ENCODE assay signal across 10 cellular contexts in the genomic region with DNA sequence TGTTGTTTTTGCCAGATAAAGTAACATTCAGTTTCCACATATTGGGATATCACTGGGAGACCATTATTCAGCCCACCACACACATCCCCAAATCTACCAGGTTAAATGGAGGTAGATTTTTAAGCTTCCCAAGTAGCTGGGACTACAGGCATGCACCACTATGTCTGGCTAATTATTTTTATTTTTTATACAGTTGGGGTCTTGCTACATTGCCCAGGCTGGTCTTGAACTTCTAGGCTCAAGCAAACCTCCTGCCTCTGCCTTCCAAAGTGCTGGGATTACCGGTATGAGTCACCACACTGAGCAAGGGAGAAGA.
DNase-seq lines count a peak whose midpoint lies in the region; ATAC-seq and TF ChIP-seq lines count a peak whose summit lies in the region.
"Had no signal": no experiment of that assay in that cellular context is flagged by ENCODE, and none has a peak within 500 bp of the region (broad histone marks: within the 10 kb centered on the region; RNA-seq: fewer than 3 reads in every experiment).

No MANE protein-coding gene starts in this region.

- dilution Hi-C loops in IMR-90 (cut with HindIII; ENCODE audit: low sequenced_read_pairs, unreplicated experiment), result loop anchor here (25.0 kb wide), 1 partner anchor 134 kb away; no protein-coding TSS in a partner anchor

- peak overlapping the region; percentile 65; the same call in 1 of the 2 replicates for H4K91ac ChIP-seq in IMR-90 (ENCODE audit: insufficient read depth, low read depth, low read length)

- peak overlapping the region; percentile 32; the same call in 1 of the 2 replicates for H4K5ac ChIP-seq in IMR-90 (ENCODE audit: low read depth, low read length)

- H3K27me3 ChIP-seq in IMR-90 (ENCODE audit: control insufficient read depth, insufficient read depth, low read length) (no peaks in the 10 kb centered on the region), right cardiac atrium (ENCODE audit: control insufficient read depth, insufficient read depth) (no peaks in the 10 kb centered on the region), Karpas-422 (ENCODE audit: low read length) (no peaks in the 10 kb centered on the region), H7 (ENCODE audit: control insufficient read depth, insufficient read depth, low read length) (no peaks in the 10 kb centered on the region)

- peak overlapping the region; percentile 82; the same call in 1 of the 2 replicates for H2AK5ac ChIP-seq in IMR-90 (ENCODE audit: low read depth, low read length)

- TF ChIP-seq CTCF in IMR-90 (conservative IDR thresholded peaks at IDR 0.05; ENCODE audit: low read depth, low read length), result no peak

- H3K4me3 Mint-ChIP-seq in activated T-helper 1 cell treated with anti-CD3 and anti-CD28 coated beads, Interleukin-12 subunit alpha, Interleukin-12 subunit beta, Interleukin-2, Interleukin-4 antibody, amounts not matched to agents 30 ng/mL and 10 ng/mL and 1 ng/mL, durations not matched to agents 14 hours and 24 hours and 36 hours, result no peak overlapping the region
- H3K4me3 Mint-ChIP-seq in stimulated activated memory B cell treated with anti-CD40 and anti-IgM and Interleukin-4, amounts not matched to agents 10 μg/mL and 1 μg/mL and 100 μg/mL, for 72 hours, result no peak overlapping the region

- H2AFZ ChIP-seq in IMR-90 (replicated peaks; ENCODE audit: low read length, poor library complexity) (no peak overlapping the region), Karpas-422 (ENCODE audit: low read length) (no peak overlapping the region)

- POLR2A ChIA-PET in IMR-90 (lab: Charles Lee; ENCODE audit: unreplicated experiment), result interaction anchor here (0.9 to 1.4 kb wide), 4 partner anchors 16 to 166 kb away, joined by 3 to 16 read pairs (median 7); no protein-coding TSS in a partner anchor

- H3K9ac ChIP-seq in IMR-90 (ENCODE audit: low read depth, low read length) (no peak overlapping the region), Karpas-422 (ENCODE audit: low read length) (no peak overlapping the region)

- H3K9me1 ChIP-seq in IMR-90 (ENCODE audit: insufficient read depth, low read length), result no peaks in the 10 kb centered on the region

- H3K14ac ChIP-seq in IMR-90 (replicated peaks; ENCODE audit: low read depth, low read length), result peak overlapping the region; percentile 61

- intact Hi-C loops in IMR-90 (cut with micrococcal nuclease) (loop anchor here (10.0 kb wide), 1 partner anchor 191 kb away; no protein-coding TSS in a partner anchor), right cardiac atrium (cut with DNase I) (loop anchor here in 3 of 4 donors (10.0 kb wide), 3 partner anchors 121 to 221 kb away; no protein-coding TSS in a partner anchor)
- intact Hi-C loops in activated T-helper 1 cell treated with anti-CD3 and anti-CD28 coated beads, Interleukin-12 subunit alpha, Interleukin-12 subunit beta, Interleukin-2, Interleukin-4 antibody, amounts not matched to agents 30 ng/mL and 10 ng/mL and 1 ng/mL, durations not matched to agents 14 hours and 24 hours and 36 hours (cut with micrococcal nuclease), result loop anchor here (2.0 to 10.0 kb wide), 3 partner anchors 217 to 1329 kb away; a partner anchor contains a TSS

- H3K9me3 Mint-ChIP-seq in activated T-helper 1 cell treated with anti-CD3 and anti-CD28 coated beads, Interleukin-12 subunit alpha, Interleukin-12 subunit beta, Interleukin-2, Interleukin-4 antibody, amounts not matched to agents 30 ng/mL and 10 ng/mL and 1 ng/mL, durations not matched to agents 14 hours and 24 hours and 36 hours, result peaks cover 3% of the 10 kb centered on the region
- peaks cover 3% of the 10 kb centered on the region for H3K9me3 Mint-ChIP-seq in stimulated activated memory B cell treated with anti-CD40 and anti-IgM and Interleukin-4, amounts not matched to agents 10 μg/mL and 1 μg/mL and 100 μg/mL, for 72 hours

- H3K23ac ChIP-seq in IMR-90 (ENCODE audit: low read depth, low read length), result peak overlapping the region; percentile 67; the same call in 1 of the 2 replicates

- H3K4me1 ChIP-seq in IMR-90 (ENCODE audit: control insufficient read depth, insufficient read depth, low read length), result peaks cover 15% of the 10 kb centered on the region
- peaks cover 5% of the 10 kb centered on the region for H3K4me1 ChIP-seq in right cardiac atrium (ENCODE audit: control insufficient read depth, insufficient read depth, low read length)
- peaks cover 9% of the 10 kb centered on the region for H3K4me1 ChIP-seq in Karpas-422 (ENCODE audit: low read length)

- peak overlapping the region; percentile 99 for H2BK5ac ChIP-seq in IMR-90 (ENCODE audit: low read depth, low read length, poor library complexity, severe bottlenecking)

- peak overlapping the region; percentile 26; the same call in 1 of the 2 replicates for H3K27ac ChIP-seq in IMR-90 (ENCODE audit: insufficient read depth, low read length)
- H3K27ac ChIP-seq in right cardiac atrium (ENCODE audit: low read length), result peak overlapping the region; percentile 92
- no peak overlapping the region for H3K27ac ChIP-seq in Karpas-422 (ENCODE audit: low read length)

- ATAC-seq in IMR-90 (ENCODE audit: low read depth) (no peak), right cardiac atrium (no peak), HG02938 (IDR thresholded peaks at IDR 0.05; ENCODE audit: unreplicated experiment) (no peak)
- no peak for ATAC-seq in stimulated activated memory B cell treated with anti-CD40 and anti-IgM and Interleukin-4, amounts not matched to agents 10 μg/mL and 1 μg/mL and 100 μg/mL, for 72 hours

- H3K79me1 ChIP-seq in IMR-90 (ENCODE audit: low read depth in 1 of 2, low read length in 2 of 2), result peaks cover 9 to 22% of the 10 kb centered on the region in 2 experiments; a peak in 3 of 4 replicates

- H3K18ac ChIP-seq in IMR-90 (ENCODE audit: low read depth, low read length), result peak overlapping the region; percentile 71

- DNase-seq in IMR-90, result no peak
- DNase-seq in activated T-helper 1 cell treated with anti-CD3 and anti-CD28 coated beads, Interleukin-12 subunit alpha, Interleukin-12 subunit beta, Interleukin-2, Interleukin-4 antibody, amounts not matched to agents 30 ng/mL and 10 ng/mL and 1 ng/mL, durations not matched to agents 14 hours and 24 hours and 36 hours (ENCODE audit: low spot score), result no peak
- no peak for DNase-seq in right cardiac atrium
- no peak for DNase-seq in Karpas-422
- DNase-seq in pons (ENCODE audit: low spot score), result no peak
- no peak for DNase-seq in H7
- DNase-seq: activated gamma-delta T cell treated with Interleukin-2 at 50 U/mL for 16 hours, NCI-H446 had no signal

- CTCF ChIA-PET in IMR-90 (lab: Yijun Ruan, JAX), result interaction anchor here (0.7 kb wide), 1 partner anchor 120 kb away, joined by 4 read pairs; no protein-coding TSS in a partner anchor

- no peak for TF ChIP-seq RAD21 in IMR-90 (IDR thresholded peaks at IDR 0.05; ENCODE audit: low read length)

- no CpG with 5 or more reads among the region's 1 CpG for WGBS in IMR-90 (ENCODE audit: extremely low coverage in 2 of 2, insufficient read length in 1 of 2), 2 experiments
- 60% methylated on average over 1 of the region's 1 CpG for WGBS in right cardiac atrium

- H4K20me1 ChIP-seq in IMR-90 (ENCODE audit: insufficient read depth, low read length) (no peaks in the 10 kb centered on the region), Karpas-422 (ENCODE audit: insufficient read depth, low read depth, low read length) (no peaks in the 10 kb centered on the region)

- no peak overlapping the region for H2AK9ac ChIP-seq in IMR-90 (replicated peaks; ENCODE audit: low read depth, low read length, poor library complexity)

- H3K9me3 ChIP-seq in IMR-90 (ENCODE audit: control insufficient read depth, insufficient read depth, low read length), result no peaks in the 10 kb centered on the region
- H3K9me3 ChIP-seq in right cardiac atrium (ENCODE audit: control insufficient read depth, low read length), result no peaks in the 10 kb centered on the region
- H3K9me3 ChIP-seq in Karpas-422 (ENCODE audit: low read length), result no peaks in the 10 kb centered on the region

- H3K36me3 ChIP-seq in IMR-90 (ENCODE audit: control insufficient read depth, insufficient read depth, low read length) (no peaks in the 10 kb centered on the region), Karpas-422 (ENCODE audit: insufficient read depth, low read length) (no peaks in the 10 kb centered on the region), H7 (replicated peaks; ENCODE audit: control insufficient read depth, insufficient read depth, low read length) (no peaks in the 10 kb centered on the region)

- H3K79me2 ChIP-seq in Karpas-422 (ENCODE audit: low read length), result no peaks in the 10 kb centered on the region

- TF ChIP-seq POLR2A in IMR-90 (IDR thresholded peaks at IDR 0.05; ENCODE audit: low read depth, low read length), result no peak

- in situ Hi-C loops in IMR-90 (cut with MboI; ENCODE audit: low sequenced_read_pairs), result loop anchor here (5.0 to 25.0 kb wide), 2 partner anchors 109 to 1816 kb away; a partner anchor contains a TSS

- no peaks in the 10 kb centered on the region for H3K9me2 ChIP-seq in Karpas-422 (replicated peaks; ENCODE audit: insufficient read depth, low read length)

- no peak overlapping the region for H3K4me3 ChIP-seq in IMR-90 (ENCODE audit: insufficient read depth, low read depth, low read length)
- H3K4me3 ChIP-seq in right cardiac atrium (ENCODE audit: low read length), result no peak overlapping the region
- no peak overlapping the region for H3K4me3 ChIP-seq in Karpas-422 (ENCODE audit: low read length)
- no peak overlapping the region for H3K4me3 ChIP-seq in H7 (ENCODE audit: insufficient read depth, low read depth, low read length)

- H3K4me1 Mint-ChIP-seq in activated T-helper 1 cell treated with anti-CD3 and anti-CD28 coated beads, Interleukin-12 subunit alpha, Interleukin-12 subunit beta, Interleukin-2, Interleukin-4 antibody, amounts not matched to agents 30 ng/mL and 10 ng/mL and 1 ng/mL, durations not matched to agents 14 hours and 24 hours and 36 hours (ENCODE audit: low read depth), result peaks cover 45% of the 10 kb centered on the region
- peaks cover 17% of the 10 kb centered on the region for H3K4me1 Mint-ChIP-seq in stimulated activated memory B cell treated with anti-CD40 and anti-IgM and Interleukin-4, amounts not matched to agents 10 μg/mL and 1 μg/mL and 100 μg/mL, for 72 hours

- H2BK15ac ChIP-seq in IMR-90 (ENCODE audit: low read depth, low read length), result peak overlapping the region; percentile 89

- peak overlapping the region; percentile 96 for H2BK20ac ChIP-seq in IMR-90 (ENCODE audit: low read depth, low read length)

- H4K8ac ChIP-seq in IMR-90 (ENCODE audit: low read depth in 2 of 2, low read length in 2 of 2), result peak overlapping the region; percentile 85 to 91; a peak in 3 of 4 replicates

- peak overlapping the region; percentile 87 for H2BK120ac ChIP-seq in IMR-90 (ENCODE audit: low read depth, low read length)

- H3K27me3 Mint-ChIP-seq in activated T-helper 1 cell treated with anti-CD3 and anti-CD28 coated beads, Interleukin-12 subunit alpha, Interleukin-12 subunit beta, Interleukin-2, Interleukin-4 antibody, amounts not matched to agents 30 ng/mL and 10 ng/mL and 1 ng/mL, durations not matched to agents 14 hours and 24 hours and 36 hours (ENCODE audit: insufficient read depth), result no peaks in the 10 kb centered on the region
- H3K27me3 Mint-ChIP-seq in stimulated activated memory B cell treated with anti-CD40 and anti-IgM and Interleukin-4, amounts not matched to agents 10 μg/mL and 1 μg/mL and 100 μg/mL, for 72 hours, result no peaks in the 10 kb centered on the region

- H3K4me2 ChIP-seq in IMR-90 (ENCODE audit: low read depth, low read length) (no peak overlapping the region), Karpas-422 (ENCODE audit: low read depth, low read length, poor library complexity, severe bottlenecking) (no peak overlapping the region)

- BruUV-seq in IMR-90 (replicated peaks; lab: Mats Ljungman, UMichigan), result no TSS peak

- H3K56ac ChIP-seq in IMR-90 (ENCODE audit: extremely low read depth, insufficient read depth, low read length), result peak overlapping the region; percentile 49; the same call in 1 of the 2 replicates

- peak overlapping the region; percentile 99 for H3K4ac ChIP-seq in IMR-90 (ENCODE audit: low read depth, low read length)

- peaks cover 3% of the 10 kb centered on the region for H3K36me3 Mint-ChIP-seq in activated T-helper 1 cell treated with anti-CD3 and anti-CD28 coated beads, Interleukin-12 subunit alpha, Interleukin-12 subunit beta, Interleukin-2, Interleukin-4 antibody, amounts not matched to agents 30 ng/mL and 10 ng/mL and 1 ng/mL, durations not matched to agents 14 hours and 24 hours and 36 hours (ENCODE audit: low read depth)
- peaks cover 10% of the 10 kb centered on the region for H3K36me3 Mint-ChIP-seq in stimulated activated memory B cell treated with anti-CD40 and anti-IgM and Interleukin-4, amounts not matched to agents 10 μg/mL and 1 μg/mL and 100 μg/mL, for 72 hours

- H3K27ac Mint-ChIP-seq in activated T-helper 1 cell treated with anti-CD3 and anti-CD28 coated beads, Interleukin-12 subunit alpha, Interleukin-12 subunit beta, Interleukin-2, Interleukin-4 antibody, amounts not matched to agents 30 ng/mL and 10 ng/mL and 1 ng/mL, durations not matched to agents 14 hours and 24 hours and 36 hours, result peak overlapping the region; percentile 84
- peak overlapping the region; percentile 67 for H3K27ac Mint-ChIP-seq in stimulated activated memory B cell treated with anti-CD40 and anti-IgM and Interleukin-4, amounts not matched to agents 10 μg/mL and 1 μg/mL and 100 μg/mL, for 72 hours
